14 cellular contexts compared by ENCODE assay signal in the genomic region with DNA sequence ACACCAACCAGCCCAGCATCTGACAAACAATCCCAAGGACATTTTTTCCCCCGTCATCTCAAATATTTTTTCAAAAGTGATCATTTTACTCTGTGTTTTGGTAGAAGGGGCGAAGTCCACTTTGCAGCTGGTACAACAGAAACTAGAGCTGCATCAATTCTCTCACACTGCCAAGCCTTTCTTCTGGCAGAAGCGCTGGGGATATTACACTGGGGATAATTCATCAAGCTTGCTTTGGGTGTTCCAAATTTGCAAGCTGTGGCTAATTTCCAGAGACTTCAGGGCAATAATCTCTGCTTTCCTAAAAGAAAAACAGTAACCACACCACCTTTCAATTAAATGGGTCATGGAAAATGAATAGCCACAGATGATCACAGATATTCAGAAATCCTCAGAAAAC.
DNase-seq lines count a peak whose midpoint lies in the region; ATAC-seq and TF ChIP-seq lines count a peak whose summit lies in the region.
"Had no signal": no experiment of that assay in that cellular context is flagged by ENCODE, and none has a peak within 500 bp of the region (broad histone marks: within the 10 kb centered on the region; RNA-seq: fewer than 3 reads in every experiment).

No MANE protein-coding gene starts in this region.

- no peaks in the 10 kb centered on the region for H3F3A ChIP-seq in neural progenitor cell (ENCODE audit: low read depth)

- no peak overlapping the region for H3K9ac ChIP-seq in neural progenitor cell

- H3K4me3 ChIP-seq in heart left ventricle (no peak overlapping the region), uterus (no peak overlapping the region), neural progenitor cell (no peak overlapping the region)
- H3K4me3 ChIP-seq: A549, MG63 had no signal

- peaks cover 4% of the 10 kb centered on the region for H3K36me3 Mint-ChIP-seq in neural progenitor cell

- DNase-seq in Right ventricle myocardium superior, result no peak
- no peak for DNase-seq in heart left ventricle
- peak; percentile 40 to 71 for DNase-seq in NCI-H446 (lab: John Stamatoyannopoulos, UW)
- peak; percentile 28 for DNase-seq in medulla oblongata (ENCODE audit: extremely low spot score)
- peak in 1 of 2 donors; percentile 28 for DNase-seq in uterus
- DNase-seq in NCI-H345 (lab: John Stamatoyannopoulos, UW), result no peak
- no peak for DNase-seq in neural progenitor cell (ENCODE audit: low spot score)
- DNase-seq: DMS 273 treated with DMSO at 0.1 percent for 48 hours, Karpas-422, MG63, NCI-H1694 treated with DMSO at 0.1 percent for 48 hours, NCI-H774 had no signal

- H4K20me1 ChIP-seq in neural progenitor cell (ENCODE audit: low read depth), result no peaks in the 10 kb centered on the region

- H3K36me3 ChIP-seq in heart left ventricle (no peaks in the 10 kb centered on the region), uterus (no peaks in the 10 kb centered on the region), neural progenitor cell (no peaks in the 10 kb centered on the region)
- H3K36me3 ChIP-seq: MG63 had no signal

- no peaks in the 10 kb centered on the region for H3K27me3 Mint-ChIP-seq in neural progenitor cell (ENCODE audit: insufficient read depth, low read depth)

- H3K4me1 ChIP-seq in heart left ventricle (peaks cover 0 to 32% (median 12%) of the 10 kb centered on the region in 12 donors), uterus (peaks cover under 1 to 7% of the 10 kb centered on the region in 2 donors), neural progenitor cell (peaks cover 5% of the 10 kb centered on the region)
- H3K4me1 ChIP-seq: A549 had no signal

- TF ChIP-seq POLR2A in heart left ventricle (IDR thresholded peaks at IDR 0.05), result no peak
- no peak for TF ChIP-seq POLR2A in uterus (IDR thresholded peaks at IDR 0.05)

- H2AFZ ChIP-seq in neural progenitor cell (replicated peaks), result no peak overlapping the region

- 69 to 86% (median 84%) methylated on average over 3 of the region's 3 CpGs for WGBS in heart left ventricle, 4 donors

- H3K9me3 ChIP-seq in heart left ventricle, result peaks cover 0 to 10% (median 0%) of the 10 kb centered on the region in 12 donors
- no peaks in the 10 kb centered on the region for H3K9me3 ChIP-seq in uterus
- H3K9me3 ChIP-seq in neural progenitor cell (ENCODE audit: low read depth), result peaks cover 6% of the 10 kb centered on the region

- ATAC-seq in Right ventricle myocardium superior (ENCODE audit: poor library complexity), result peak; percentile 42
- no peak for ATAC-seq in heart left ventricle

- H3K27ac Mint-ChIP-seq in neural progenitor cell, result no peak overlapping the region

- peaks cover 16% of the 10 kb centered on the region for H3K9me3 Mint-ChIP-seq in neural progenitor cell

- intact Hi-C loops in Right ventricle myocardium superior (cut with DNase I) (no loop called here), heart left ventricle (cut with DNase I) (loop anchor here in 5 of 10 donors (10.0 kb wide), 1 partner anchor 341 kb away; no protein-coding TSS in a partner anchor), uterus (cut with DNase I; ENCODE audit: low total_unique reads) (no loop called here)

- H3K4me1 Mint-ChIP-seq in neural progenitor cell, result peaks cover 9% of the 10 kb centered on the region

- H3K79me2 ChIP-seq in neural progenitor cell (ENCODE audit: low read depth), result no peaks in the 10 kb centered on the region

- no peaks in the 10 kb centered on the region for H3K27me3 ChIP-seq in heart left ventricle
- H3K27me3 ChIP-seq in uterus, result no peaks in the 10 kb centered on the region
- H3K27me3 ChIP-seq in neural progenitor cell, result no peaks in the 10 kb centered on the region
- H3K27me3 ChIP-seq: MG63 had no signal

- no peak for TF ChIP-seq CTCF in heart left ventricle (IDR thresholded peaks at IDR 0.05)
- TF ChIP-seq CTCF in uterus (IDR thresholded peaks at IDR 0.05), result no peak
- TF ChIP-seq CTCF in neural progenitor cell (IDR thresholded peaks at IDR 0.05), result no peak

- peak overlapping the region in 1 of 12 donors; percentile 21 for H3K27ac ChIP-seq in heart left ventricle
- H3K27ac ChIP-seq in uterus, result peak overlapping the region; percentile 13 to 46
- H3K27ac ChIP-seq in neural progenitor cell, result no peak overlapping the region
- H3K27ac ChIP-seq: A549, C4-2B had no signal

- H3K4me2 ChIP-seq in neural progenitor cell, result no peak overlapping the region
- H3K4me2 ChIP-seq: A549 had no signal

- H3K4me3 Mint-ChIP-seq in neural progenitor cell, result no peak overlapping the region

Comparison
In these comparisons a context has a peak if more than half of its experiments do, and no peak if none do; other contexts are left out.
1. DNase-seq: peak in NCI-H446 (2 of 2) and medulla oblongata (single experiment); none in Right ventricle myocardium superior (single experiment), heart left ventricle (0 of 5), NCI-H345 (single experiment) and neural progenitor cell (single experiment).